ENCODE assay signal across 29 cellular contexts in the genomic region with DNA sequence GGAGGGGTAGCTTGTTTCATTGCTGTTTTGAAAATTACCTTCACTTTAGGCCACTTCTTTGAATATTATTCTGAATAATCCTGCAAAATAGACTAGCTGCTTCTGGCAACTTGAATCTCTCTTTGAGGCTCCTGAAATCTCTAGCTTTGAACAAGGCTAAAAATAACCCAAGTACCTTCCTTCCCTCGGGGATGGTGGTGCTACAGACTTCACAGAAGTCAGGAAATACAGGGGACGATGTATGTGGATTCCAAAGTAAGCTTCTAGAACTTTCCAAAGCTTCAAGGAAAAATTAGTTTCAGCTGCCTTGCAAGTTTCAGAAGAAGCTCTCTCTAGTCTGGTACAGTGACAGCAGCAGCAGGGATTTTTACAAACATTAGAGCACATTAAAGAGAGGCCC.
A peak's percentile ranks its signal among the peaks of the same experiment; 100 is the strongest.
DNase-seq lines count a peak whose midpoint lies in the region; ATAC-seq and TF ChIP-seq lines count a peak whose summit lies in the region.
"Had no signal": no experiment of that assay in that cellular context is flagged by ENCODE, and none has a peak within 500 bp of the region (broad histone marks: within the 10 kb centered on the region; RNA-seq: fewer than 3 reads in every experiment).

No MANE protein-coding gene starts in this region.

- peak; percentile 39; the same call in 2 of the 3 replicates for ATAC-seq in DND-41 (ENCODE audit: insufficient read depth, low read depth)
- ATAC-seq in HG03457 (IDR thresholded peaks at IDR 0.05; ENCODE audit: unreplicated experiment) = no peak
- ATAC-seq: activated naive CD4-positive, alpha-beta T cell treated with anti-CD3 and anti-CD28 coated beads, Interleukin-2, amount 50 U/mL, for 72 hours; foreskin keratinocyte; Panc1; right lobe of liver had no signal

- H3K4me2 ChIP-seq in DND-41 (ENCODE audit: insufficient read depth, low read length) (no peak overlapping the region), OCI-LY7 (ENCODE audit: low read length) (no peak overlapping the region)

- no peaks in the 10 kb centered on the region for H3K9me2 ChIP-seq in OCI-LY7 (ENCODE audit: insufficient read depth, low read length)

- intact Hi-C loops in OCI-LY7 (cut with micrococcal nuclease; ENCODE audit: unreplicated experiment) = no loop called here

- H3K4me1 ChIP-seq in DND-41 (ENCODE audit: insufficient read depth, low read length) (peaks cover 18% of the 10 kb centered on the region), OCI-LY7 (ENCODE audit: insufficient read depth, low read length, poor library complexity, severe bottlenecking) (peaks cover 8% of the 10 kb centered on the region)
- H3K4me1 ChIP-seq: BE2C, esophagus squamous epithelium, foreskin keratinocyte, right lobe of liver, stomach, vagina had no signal

- H3K36me3 Mint-ChIP-seq in endothelial cell (ENCODE audit: low read depth, unreplicated experiment) (no peaks in the 10 kb centered on the region), neural crest cell (ENCODE audit: low read depth) (no peaks in the 10 kb centered on the region)
- H3K36me3 Mint-ChIP-seq: activated naive CD4-positive, alpha-beta T cell treated with anti-CD3 and anti-CD28 coated beads, Interleukin-2, amount 50 U/mL, for 72 hours had no signal

- DNase-seq in DND-41 = no peak
- DNase-seq in OCI-LY7 (ENCODE audit: low spot score) = no peak
- no peak for DNase-seq in endothelial cell (ENCODE audit: low spot score)
- DNase-seq in neural crest cell (ENCODE audit: low read depth, low spot score) = no peak
- DNase-seq in effector CD8-positive, alpha-beta T cell (lab: John Stamatoyannopoulos, UW) = no peak
- DNase-seq in activated CD4-positive, alpha-beta T cell treated with anti-CD3 and anti-CD28 coated beads for 4 hours = no peak
- DNase-seq in dedifferentiated amniotic fluid mesenchymal stem cell (ENCODE audit: extremely low spot score) = no peak
- DNase-seq: BE2C; central memory CD4-positive, alpha-beta T cell; esophagus squamous epithelium; foreskin keratinocyte; NCI-H2029 treated with DMSO at 0.1 percent for 48 hours; NCI-H226; NCI-H69; right lobe of liver; SHP77; stimulated activated CD4-positive, alpha-beta T cell treated with anti-CD3 and anti-CD28 coated beads, Interleukin-12 subunit alpha, Interleukin-12 subunit beta, amount 100 ng/mL, for 4 hours; stimulated activated CD4-positive, alpha-beta T cell treated with anti-CD3 and anti-CD28 coated beads, Interleukin-2, amount 100 ng/mL, for 48 hours; stomach had no signal

- H3K36me3 ChIP-seq in DND-41 (ENCODE audit: insufficient read depth, low read length) (no peaks in the 10 kb centered on the region), OCI-LY7 (ENCODE audit: insufficient read depth, low read length) (no peaks in the 10 kb centered on the region)
- H3K36me3 ChIP-seq: BE2C, esophagus squamous epithelium, neutrophil, right lobe of liver, stomach, vagina had no signal

- POLR2A ChIA-PET in OCI-LY7 (lab: Charles Lee) = interaction anchor here (0.6 to 0.8 kb wide), 2 partner anchors 11 to 231 kb away, joined by 3 read pairs; no protein-coding TSS in a partner anchor

- H3K9me3 ChIP-seq in DND-41 (ENCODE audit: insufficient read depth, low read length, severe bottlenecking) (no peaks in the 10 kb centered on the region), OCI-LY7 (ENCODE audit: low read length) (no peaks in the 10 kb centered on the region)
- H3K9me3 ChIP-seq: BE2C, esophagus squamous epithelium, neutrophil, right lobe of liver, stomach, vagina had no signal

- no TSS peak for BruUV-seq in OCI-LY7 (replicated peaks; lab: Mats Ljungman, UMichigan)

- H3K27me3 Mint-ChIP-seq in endothelial cell (ENCODE audit: unreplicated experiment) (no peaks in the 10 kb centered on the region), neural crest cell (ENCODE audit: low read depth) (no peaks in the 10 kb centered on the region)
- H3K27me3 Mint-ChIP-seq: dendritic cell treated with granulocyte-macrophage colony-stimulating factor and Interleukin-4, amounts not matched to agents 40 ng/mL and 50 ng/mL, for 4 days; progenitor cell of endocrine pancreas had no signal

- no peaks in the 10 kb centered on the region for H3K79me2 ChIP-seq in DND-41 (ENCODE audit: insufficient read depth, low read length)
- no peaks in the 10 kb centered on the region for H3K79me2 ChIP-seq in OCI-LY7 (ENCODE audit: insufficient read depth, low read depth, low read length)

- H3K9ac ChIP-seq in DND-41 (ENCODE audit: low read depth, low read length) = no peak overlapping the region

- 0 out of 2 replicates have a peak overlapping the region, but pooled peaks have one; percentile 12 for H3K27ac ChIP-seq in DND-41 (ENCODE audit: low read length)
- no peak overlapping the region for H3K27ac ChIP-seq in OCI-LY7 (ENCODE audit: low read depth, low read length, poor library complexity, severe bottlenecking)
- H3K27ac ChIP-seq: esophagus squamous epithelium, foreskin keratinocyte, neutrophil, right lobe of liver, stomach, vagina had no signal

- H3K4me1 Mint-ChIP-seq in endothelial cell (ENCODE audit: unreplicated experiment) = peaks cover 14% of the 10 kb centered on the region
- peaks cover 20% of the 10 kb centered on the region for H3K4me1 Mint-ChIP-seq in neural crest cell

- TF ChIP-seq CTCF in DND-41 (IDR thresholded peaks at IDR 0.05; ENCODE audit: borderline replicate concordance, extremely low read depth, low read length, poor library complexity, severe bottlenecking) (no peak), OCI-LY7 (conservative IDR thresholded peaks at IDR 0.05; ENCODE audit: low read length) (no peak), endothelial cell (IDR thresholded peaks at IDR 0.05; ENCODE audit: unreplicated experiment) (no peak), neural crest cell (conservative IDR thresholded peaks at IDR 0.05) (no peak)

- CTCF ChIA-PET in OCI-LY7 (lab: Charles Lee; ENCODE audit: unreplicated experiment) = no interaction called here

- H3K9me3 Mint-ChIP-seq in endothelial cell (ENCODE audit: unreplicated experiment) (no peaks in the 10 kb centered on the region), neural crest cell (no peaks in the 10 kb centered on the region)
- H3K9me3 Mint-ChIP-seq: T-helper 2 cell treated with Interferon-gamma antibody and Interleukin-4, amounts not matched to agents 5 μg/mL and 100 μg/mL, for 36 hours had no signal

- peak overlapping the region; percentile 46 for H2AFZ ChIP-seq in DND-41 (ENCODE audit: low read depth, low read length)
- H2AFZ ChIP-seq in OCI-LY7 (ENCODE audit: low read length) = peak overlapping the region; percentile 34

- H3K27me3 ChIP-seq in DND-41 (ENCODE audit: insufficient read depth, low read length, poor library complexity) = no peaks in the 10 kb centered on the region
- H3K27me3 ChIP-seq: BE2C, esophagus squamous epithelium, foreskin keratinocyte, neutrophil, right lobe of liver, stomach, vagina had no signal

- H3K27ac Mint-ChIP-seq in endothelial cell (ENCODE audit: unreplicated experiment) (peak overlapping the region; percentile 74), neural crest cell (ENCODE audit: unreplicated experiment) (peak overlapping the region; percentile 71)
- H3K27ac Mint-ChIP-seq: activated naive CD4-positive, alpha-beta T cell treated with anti-CD3 and anti-CD28 coated beads, Interleukin-2, amount 50 U/mL, for 72 hours; dendritic cell treated with granulocyte-macrophage colony-stimulating factor and Interleukin-4, amounts not matched to agents 40 ng/mL and 50 ng/mL, for 4 days; T-helper 2 cell treated with Interferon-gamma antibody and Interleukin-4, amounts not matched to agents 5 μg/mL and 100 μg/mL, for 36 hours had no signal

- no peak overlapping the region for H3K4me3 ChIP-seq in DND-41 (ENCODE audit: low read depth in 1 of 2, low read length in 2 of 2)
- no peak overlapping the region for H3K4me3 ChIP-seq in OCI-LY7 (ENCODE audit: low read depth, low read length, poor library complexity, severe bottlenecking)
- H3K4me3 ChIP-seq: esophagus squamous epithelium, GM12878, lung, right lobe of liver, stomach, vagina had no signal

- H3K4me3 Mint-ChIP-seq in endothelial cell (ENCODE audit: unreplicated experiment) = no peak overlapping the region
- no peak overlapping the region for H3K4me3 Mint-ChIP-seq in neural crest cell
- H3K4me3 Mint-ChIP-seq: dendritic cell treated with granulocyte-macrophage colony-stimulating factor and Interleukin-4, amounts not matched to agents 40 ng/mL and 50 ng/mL, for 4 days; T-helper 2 cell treated with Interferon-gamma antibody and Interleukin-4, amounts not matched to agents 5 μg/mL and 100 μg/mL, for 36 hours had no signal

- H4K20me1 ChIP-seq in DND-41 (ENCODE audit: insufficient read depth, low read length) = no peaks in the 10 kb centered on the region
- no peaks in the 10 kb centered on the region for H4K20me1 ChIP-seq in OCI-LY7 (ENCODE audit: insufficient read depth, low read length)
